Comparison of ENCODE assay signal across 8 cellular contexts in the genomic region with DNA sequence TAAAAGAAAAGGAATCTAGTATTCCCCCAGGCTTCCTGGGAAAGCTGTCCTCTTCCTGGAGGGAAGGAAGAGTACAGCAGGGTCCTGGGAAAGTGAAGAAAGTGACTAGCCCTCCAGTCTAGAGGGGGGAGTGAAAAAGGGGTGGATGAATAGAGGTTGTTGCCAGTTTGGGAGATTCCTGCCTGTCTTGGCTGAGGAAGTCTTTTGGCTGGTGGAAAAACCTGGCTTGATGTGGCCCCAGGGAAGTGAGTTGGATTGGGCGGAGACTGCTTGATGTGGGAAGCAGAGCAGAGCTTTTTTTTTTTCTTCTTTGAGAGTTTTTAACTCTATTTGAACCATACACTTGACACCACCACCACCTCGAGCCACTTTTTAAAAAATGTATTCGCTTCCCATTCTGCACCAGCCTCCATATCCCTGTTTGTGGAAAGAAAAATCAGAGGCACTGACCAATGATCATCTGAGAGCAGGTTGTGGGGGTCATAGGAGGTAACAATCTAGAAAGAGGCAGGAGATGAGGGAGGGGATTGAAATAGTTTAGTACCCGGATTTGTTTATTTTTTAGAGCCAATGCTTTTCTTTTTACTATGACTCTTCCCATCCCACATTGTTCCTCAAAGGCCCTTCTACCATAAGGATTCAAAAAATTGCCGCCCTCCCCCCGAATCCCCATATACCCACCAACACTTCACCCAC. TPM values are rescaled to one million over a fixed set of nuclear protein-coding genes. Genes with fewer than 3 reads are reported as not detected.
DNase-seq lines count a peak whose midpoint lies in the region; ATAC-seq and TF ChIP-seq lines count a peak whose summit lies in the region.

No MANE protein-coding gene starts in this region.

- H3K27me3 ChIP-seq in CD8-positive, alpha-beta T cell (ENCODE audit: insufficient read depth, low read length): no peaks in the 10 kb centered on the region
- H3K27me3 ChIP-seq in left lung: peaks cover 0 to 46% of the 10 kb centered on the region in 2 donors

- no peak for TF ChIP-seq CTCF in CD8-positive, alpha-beta T cell (IDR thresholded peaks at IDR 0.05)
- TF ChIP-seq CTCF in left lung (IDR thresholded peaks at IDR 0.05): no peak

- peak overlapping the region; percentile 71 for H3K4me3 ChIP-seq in CD8-positive, alpha-beta T cell (ENCODE audit: low read depth, low read length)
- peak overlapping the region; percentile 42 to 47 for H3K4me3 ChIP-seq in left lung

- ATAC-seq in CD8-positive, alpha-beta T cell: no peak
- ATAC-seq in left lung: peak; percentile 79
- no peak for ATAC-seq in HG03442 (IDR thresholded peaks at IDR 0.05; ENCODE audit: unreplicated experiment)
- ATAC-seq in HG02870 (IDR thresholded peaks at IDR 0.05; ENCODE audit: unreplicated experiment): no peak

- H3K27me3 Mint-ChIP-seq in CD8-positive, alpha-beta T cell (ENCODE audit: low read depth): no peaks in the 10 kb centered on the region

- peaks cover 61% of the 10 kb centered on the region for H3K36me3 Mint-ChIP-seq in CD8-positive, alpha-beta T cell

- H3K4me3 Mint-ChIP-seq in CD8-positive, alpha-beta T cell: peak overlapping the region; percentile 90

- H3K4me1 Mint-ChIP-seq in CD8-positive, alpha-beta T cell (ENCODE audit: low read depth): peaks cover 30% of the 10 kb centered on the region

- H3K9me3 Mint-ChIP-seq in CD8-positive, alpha-beta T cell: no peaks in the 10 kb centered on the region

- peak overlapping the region; percentile 52 for H3K27ac ChIP-seq in CD8-positive, alpha-beta T cell (ENCODE audit: low read depth, low read length)
- H3K27ac ChIP-seq in caudate nucleus (ENCODE audit: low read depth, low read length) (peak overlapping the region; percentile 97), left lung (peak overlapping the region; percentile 71 to 74)

- H3K36me3 ChIP-seq in CD8-positive, alpha-beta T cell (ENCODE audit: insufficient read depth, low read length): peaks cover 26% of the 10 kb centered on the region
- peaks cover 0 to 35% of the 10 kb centered on the region in 2 donors for H3K36me3 ChIP-seq in left lung

- intact Hi-C loops in CD8-positive, alpha-beta T cell (cut with DNase I, micrococcal nuclease): loop anchor here in 1 of 2 experiments (2.0 kb wide), 1 partner anchor 13 kb away; the partner anchor contains the start of gene PIP4K2C
- intact Hi-C loops in left lung (cut with DNase I): no loop called here

- H3K4me1 ChIP-seq in CD8-positive, alpha-beta T cell (ENCODE audit: insufficient read depth, low read length): peaks cover 32% of the 10 kb centered on the region
- H3K4me1 ChIP-seq in left lung: peaks cover 0 to 26% of the 10 kb centered on the region in 2 donors

- H3K9me3 ChIP-seq in CD8-positive, alpha-beta T cell (ENCODE audit: low read length): no peaks in the 10 kb centered on the region
- no peaks in the 10 kb centered on the region for H3K9me3 ChIP-seq in left lung

- DNase-seq in CD8-positive, alpha-beta T cell: no peak
- peak; percentile 78 for DNase-seq in M059J (ENCODE audit: low read depth)
- DNase-seq in caudate nucleus (lab: John Stamatoyannopoulos, UW): peak in 39 of 61 donors; percentile 13 to 83 (median 41)
- no peak for DNase-seq in left lung
- DNase-seq in stromal cell of bone marrow (ENCODE audit: low read depth): peak; percentile 75
- DNase-seq in NCI-H345 treated with DMSO at 0.1 percent for 48 hours (lab: John Stamatoyannopoulos, UW; ENCODE audit: unreplicated experiment): no peak

- H3K27ac Mint-ChIP-seq in CD8-positive, alpha-beta T cell: peak overlapping the region; percentile 86

- CTCF ChIA-PET in CD8-positive, alpha-beta T cell (lab: Charles Lee): interaction anchor here (1.2 to 1.4 kb wide), 2 partner anchors 20 to 152 kb away, joined by 3 to 4 read pairs; no protein-coding TSS in a partner anchor

- POLR2A ChIA-PET in CD8-positive, alpha-beta T cell (lab: Charles Lee): interaction anchor here (0.8 to 1.5 kb wide), 2 partner anchors 12 kb away, joined by 3 to 5 read pairs; no protein-coding TSS in a partner anchor

RNA-seq across cellular contexts. Expression of gene DTX3, which starts 0.7 kb away (rescaled TPM):
- 10 to 100 TPM; 33.2 to 33.7 TPM for total RNA-seq in CD8-positive, alpha-beta T cell
- 20.1 and 21.4 TPM in 2 replicates for total RNA-seq in M059J (2014; rRNA removed; shearing (Covaris generic))
- 10 to 100 TPM; 20.1 to 30.4 TPM for total RNA-seq in left lung

RNA-seq across cellular contexts. Expression of gene ARHGEF25, which starts 7.3 kb away (rescaled TPM):
- total RNA-seq in CD8-positive, alpha-beta T cell: under 1 TPM; 0.33 to 0.36 TPM
- total RNA-seq in M059J (2014; rRNA removed; shearing (Covaris generic)): 6.2 and 13.2 TPM in 2 replicates
- total RNA-seq in left lung: 10 to 100 TPM; 16.5 to 20.0 TPM

RNA-seq across cellular contexts. Expression of gene PIP4K2C, which starts 12.9 kb away (rescaled TPM):
- total RNA-seq in CD8-positive, alpha-beta T cell: 10 to 100 TPM; 16.4 to 20.1 TPM
- total RNA-seq in M059J (2014; rRNA removed; shearing (Covaris generic)): 71.2 and 85.3 TPM in 2 replicates
- 10 to 100 TPM; 43.4 to 44.1 TPM for total RNA-seq in left lung

RNA-seq across cellular contexts. Expression of gene B4GALNT1, which starts 29.1 kb away (rescaled TPM):
- total RNA-seq in CD8-positive, alpha-beta T cell: not detected
- 21.6 and 43.3 TPM in 2 replicates for total RNA-seq in M059J (2014; rRNA removed; shearing (Covaris generic))
- 1 to 10 TPM; 2.0 to 3.8 TPM for total RNA-seq in left lung

RNA-seq across cellular contexts. Expression of gene KIF5A, which starts 54.1 kb away (rescaled TPM):
- total RNA-seq in CD8-positive, alpha-beta T cell: under 1 TPM; 0.60 to 0.69 TPM
- total RNA-seq in M059J (2014; rRNA removed; shearing (Covaris generic)): 0.30 and 0.37 TPM in 2 replicates
- under 1 TPM; 0.38 to 0.50 TPM for total RNA-seq in left lung

Comparison
In these comparisons a context has a peak if more than half of its experiments do, and no peak if none do; other contexts are left out.
1. DNase-seq: peak in M059J (single experiment), caudate nucleus (39 of 61) and stromal cell of bone marrow (single experiment); none in CD8-positive, alpha-beta T cell (0 of 7), left lung (0 of 2) and NCI-H345 treated with DMSO at 0.1 percent for 48 hours (single experiment).
2. Peak in every context shown above with its lines, with median percentiles within 50 percentile points of each other: H3K27ac ChIP-seq.